In the genomic region with DNA sequence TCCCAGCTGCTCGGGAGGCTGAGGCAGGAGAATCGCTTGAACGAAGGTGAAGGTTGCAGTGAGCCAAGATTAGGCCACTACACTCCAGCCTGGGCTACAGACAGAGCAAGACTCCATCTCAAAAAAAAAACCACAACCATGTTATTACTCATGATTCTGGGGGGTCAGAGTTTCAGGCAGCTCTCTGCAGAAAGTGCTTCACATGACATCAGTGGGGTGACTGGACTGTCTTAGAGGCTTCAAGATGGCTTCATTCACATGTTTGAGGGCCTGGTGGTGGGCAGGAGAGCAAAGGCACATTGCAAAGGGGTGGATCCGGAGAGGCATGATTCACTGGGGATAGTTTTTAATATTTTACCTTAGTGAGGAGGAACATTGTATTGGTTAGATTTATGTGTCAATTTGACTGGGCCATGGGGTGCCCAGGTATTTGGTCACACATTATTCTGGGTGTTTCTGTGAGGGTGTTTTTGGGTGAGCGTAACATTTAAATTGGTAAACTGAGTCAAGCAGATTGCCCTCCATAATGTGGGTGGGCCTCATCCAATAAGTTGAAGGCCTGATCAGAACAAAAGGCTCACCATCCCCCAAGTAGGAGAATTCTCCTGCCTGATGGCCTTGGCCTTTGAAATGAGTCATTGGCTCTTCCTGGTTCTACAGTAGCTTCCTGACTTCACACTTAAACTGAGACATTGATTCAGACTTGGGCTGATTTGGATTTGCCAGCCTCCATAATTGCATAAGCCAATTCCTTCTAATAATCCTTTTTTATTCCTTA, we compare ENCODE assay signal across 1 cellular context.
TF ChIP-seq lines count a peak whose summit lies in the region.

No MANE protein-coding gene starts in this region.

TF ChIP-seq in HepG2, 621 proteins besides CTCF, POLR2A, EP300 and RAD21 (continued from another document):
- TF ChIP-seq, protein P1, sequence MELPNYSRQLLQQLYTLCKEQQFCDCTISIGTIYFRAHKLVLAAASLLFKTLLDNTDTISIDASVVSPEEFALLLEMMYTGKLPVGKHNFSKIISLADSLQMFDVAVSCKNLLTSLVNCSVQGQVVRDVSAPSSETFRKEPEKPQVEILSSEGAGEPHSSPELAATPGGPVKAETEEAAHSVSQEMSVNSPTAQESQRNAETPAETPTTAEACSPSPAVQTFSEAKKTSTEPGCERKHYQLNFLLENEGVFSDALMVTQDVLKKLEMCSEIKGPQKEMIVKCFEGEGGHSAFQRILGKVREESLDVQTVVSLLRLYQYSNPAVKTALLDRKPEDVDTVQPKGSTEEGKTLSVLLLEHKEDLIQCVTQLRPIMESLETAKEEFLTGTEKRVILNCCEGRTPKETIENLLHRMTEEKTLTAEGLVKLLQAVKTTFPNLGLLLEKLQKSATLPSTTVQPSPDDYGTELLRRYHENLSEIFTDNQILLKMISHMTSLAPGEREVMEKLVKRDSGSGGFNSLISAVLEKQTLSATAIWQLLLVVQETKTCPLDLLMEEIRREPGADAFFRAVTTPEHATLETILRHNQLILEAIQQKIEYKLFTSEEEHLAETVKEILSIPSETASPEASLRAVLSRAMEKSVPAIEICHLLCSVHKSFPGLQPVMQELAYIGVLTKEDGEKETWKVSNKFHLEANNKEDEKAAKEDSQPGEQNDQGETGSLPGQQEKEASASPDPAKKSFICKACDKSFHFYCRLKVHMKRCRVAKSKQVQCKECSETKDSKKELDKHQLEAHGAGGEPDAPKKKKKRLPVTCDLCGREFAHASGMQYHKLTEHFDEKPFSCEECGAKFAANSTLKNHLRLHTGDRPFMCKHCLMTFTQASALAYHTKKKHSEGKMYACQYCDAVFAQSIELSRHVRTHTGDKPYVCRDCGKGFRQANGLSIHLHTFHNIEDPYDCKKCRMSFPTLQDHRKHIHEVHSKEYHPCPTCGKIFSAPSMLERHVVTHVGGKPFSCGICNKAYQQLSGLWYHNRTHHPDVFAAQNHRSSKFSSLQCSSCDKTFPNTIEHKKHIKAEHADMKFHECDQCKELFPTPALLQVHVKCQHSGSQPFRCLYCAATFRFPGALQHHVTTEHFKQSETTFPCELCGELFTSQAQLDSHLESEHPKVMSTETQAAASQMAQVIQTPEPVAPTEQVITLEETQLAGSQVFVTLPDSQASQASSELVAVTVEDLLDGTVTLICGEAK (IDR thresholded peaks at IDR 0.05): no peak
- TF ChIP-seq, protein P1 (CRISPR knock-in tag; IDR thresholded peaks at IDR 0.05): no peak
- no peak for TF ChIP-seq ZNF124 (CRISPR knock-in tag; IDR thresholded peaks at IDR 0.05)
- no peak for TF ChIP-seq MEIS2 (CRISPR knock-in tag; IDR thresholded peaks at IDR 0.05)
- no peak for TF ChIP-seq FLYWCH1 (CRISPR knock-in tag; IDR thresholded peaks at IDR 0.05)
- no peak for TF ChIP-seq ZNF350 (CRISPR knock-in tag; IDR thresholded peaks at IDR 0.05; ENCODE audit: borderline replicate concordance, low read depth)
- TF ChIP-seq, protein P2, sequence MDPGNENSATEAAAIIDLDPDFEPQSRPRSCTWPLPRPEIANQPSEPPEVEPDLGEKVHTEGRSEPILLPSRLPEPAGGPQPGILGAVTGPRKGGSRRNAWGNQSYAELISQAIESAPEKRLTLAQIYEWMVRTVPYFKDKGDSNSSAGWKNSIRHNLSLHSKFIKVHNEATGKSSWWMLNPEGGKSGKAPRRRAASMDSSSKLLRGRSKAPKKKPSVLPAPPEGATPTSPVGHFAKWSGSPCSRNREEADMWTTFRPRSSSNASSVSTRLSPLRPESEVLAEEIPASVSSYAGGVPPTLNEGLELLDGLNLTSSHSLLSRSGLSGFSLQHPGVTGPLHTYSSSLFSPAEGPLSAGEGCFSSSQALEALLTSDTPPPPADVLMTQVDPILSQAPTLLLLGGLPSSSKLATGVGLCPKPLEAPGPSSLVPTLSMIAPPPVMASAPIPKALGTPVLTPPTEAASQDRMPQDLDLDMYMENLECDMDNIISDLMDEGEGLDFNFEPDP (CRISPR knock-in tag; conservative IDR thresholded peaks at IDR 0.05): 0 out of 2 replicates have a peak, but pooled peaks have one; percentile 73
- TF ChIP-seq, protein P3, sequence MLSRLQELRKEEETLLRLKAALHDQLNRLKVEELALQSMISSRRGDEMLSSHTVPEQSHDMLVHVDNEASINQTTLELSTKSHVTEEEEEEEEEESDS (CRISPR knock-in tag; IDR thresholded peaks at IDR 0.05; ENCODE audit: borderline replicate concordance): no peak
- TF ChIP-seq ZEB1 (IDR thresholded peaks at IDR 0.05; ENCODE audit: insufficient replicate concordance, low read depth): no peak
- TF ChIP-seq, protein P4, sequence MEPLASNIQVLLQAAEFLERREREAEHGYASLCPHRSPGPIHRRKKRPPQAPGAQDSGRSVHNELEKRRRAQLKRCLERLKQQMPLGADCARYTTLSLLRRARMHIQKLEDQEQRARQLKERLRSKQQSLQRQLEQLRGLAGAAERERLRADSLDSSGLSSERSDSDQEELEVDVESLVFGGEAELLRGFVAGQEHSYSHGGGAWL (CRISPR knock-in tag; IDR thresholded peaks at IDR 0.05): no peak
- TF ChIP-seq HNF4A (CRISPR knock-in tag; IDR thresholded peaks at IDR 0.05): peak; percentile 33; the same call in 1 of the 2 replicates
- TF ChIP-seq HIVEP1 (CRISPR knock-in tag; IDR thresholded peaks at IDR 0.05): no peak
- peak; percentile 58; the same call in 1 of the 2 replicates for TF ChIP-seq ZMYM3 (CRISPR knock-in tag; IDR thresholded peaks at IDR 0.05)
- no peak for TF ChIP-seq PCBP1 (IDR thresholded peaks at IDR 0.05; ENCODE audit: borderline replicate concordance, low read depth, low read length)
- TF ChIP-seq ZNF724P (CRISPR knock-in tag; IDR thresholded peaks at IDR 0.05; ENCODE audit: borderline replicate concordance): no peak
- no peak for TF ChIP-seq NFE2L1 (CRISPR knock-in tag; IDR thresholded peaks at IDR 0.05; ENCODE audit: borderline replicate concordance)
- no peak for TF ChIP-seq HOXA5 (CRISPR knock-in tag; IDR thresholded peaks at IDR 0.05)
- TF ChIP-seq ETV6 (CRISPR knock-in tag; conservative IDR thresholded peaks at IDR 0.05): no peak
- TF ChIP-seq ZNF883 (CRISPR knock-in tag; IDR thresholded peaks at IDR 0.05; ENCODE audit: not compliant biosample characterization): no peak
- TF ChIP-seq HMG20B (CRISPR knock-in tag; conservative IDR thresholded peaks at IDR 0.05): no peak
- TF ChIP-seq U2AF1 (optimal IDR thresholded peaks at IDR 0.05; ENCODE audit: low read depth, low read length): no peak
- no peak for TF ChIP-seq PAWR (CRISPR knock-in tag; IDR thresholded peaks at IDR 0.05; ENCODE audit: borderline replicate concordance)
- no peak for TF ChIP-seq ZNF121 (CRISPR knock-in tag; IDR thresholded peaks at IDR 0.05)
- no peak for TF ChIP-seq ZNF547 (CRISPR knock-in tag; IDR thresholded peaks at IDR 0.05)
- no peak for TF ChIP-seq ZNF619 (CRISPR knock-in tag; IDR thresholded peaks at IDR 0.05)
- no peak for TF ChIP-seq ZNF33B (CRISPR knock-in tag; IDR thresholded peaks at IDR 0.05)
- TF ChIP-seq, protein P5, sequence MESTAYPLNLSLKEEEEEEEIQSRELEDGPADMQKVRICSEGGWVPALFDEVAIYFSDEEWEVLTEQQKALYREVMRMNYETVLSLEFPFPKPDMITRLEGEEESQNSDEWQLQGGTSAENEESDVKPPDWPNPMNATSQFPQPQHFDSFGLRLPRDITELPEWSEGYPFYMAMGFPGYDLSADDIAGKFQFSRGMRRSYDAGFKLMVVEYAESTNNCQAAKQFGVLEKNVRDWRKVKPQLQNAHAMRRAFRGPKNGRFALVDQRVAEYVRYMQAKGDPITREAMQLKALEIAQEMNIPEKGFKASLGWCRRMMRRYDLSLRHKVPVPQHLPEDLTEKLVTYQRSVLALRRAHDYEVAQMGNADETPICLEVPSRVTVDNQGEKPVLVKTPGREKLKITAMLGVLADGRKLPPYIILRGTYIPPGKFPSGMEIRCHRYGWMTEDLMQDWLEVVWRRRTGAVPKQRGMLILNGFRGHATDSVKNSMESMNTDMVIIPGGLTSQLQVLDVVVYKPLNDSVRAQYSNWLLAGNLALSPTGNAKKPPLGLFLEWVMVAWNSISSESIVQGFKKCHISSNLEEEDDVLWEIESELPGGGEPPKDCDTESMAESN (CRISPR knock-in tag; conservative IDR thresholded peaks at IDR 0.05): no peak
- TF ChIP-seq ZFX (CRISPR knock-in tag; IDR thresholded peaks at IDR 0.05; ENCODE audit: low read depth): 0 out of 2 replicates have a peak, but pooled peaks have one; percentile 29
TF ChIP-seq in HepG2: peak in this region for 46.
